Comparison of ENCODE assay signal across 9 cellular contexts in the genomic region with DNA sequence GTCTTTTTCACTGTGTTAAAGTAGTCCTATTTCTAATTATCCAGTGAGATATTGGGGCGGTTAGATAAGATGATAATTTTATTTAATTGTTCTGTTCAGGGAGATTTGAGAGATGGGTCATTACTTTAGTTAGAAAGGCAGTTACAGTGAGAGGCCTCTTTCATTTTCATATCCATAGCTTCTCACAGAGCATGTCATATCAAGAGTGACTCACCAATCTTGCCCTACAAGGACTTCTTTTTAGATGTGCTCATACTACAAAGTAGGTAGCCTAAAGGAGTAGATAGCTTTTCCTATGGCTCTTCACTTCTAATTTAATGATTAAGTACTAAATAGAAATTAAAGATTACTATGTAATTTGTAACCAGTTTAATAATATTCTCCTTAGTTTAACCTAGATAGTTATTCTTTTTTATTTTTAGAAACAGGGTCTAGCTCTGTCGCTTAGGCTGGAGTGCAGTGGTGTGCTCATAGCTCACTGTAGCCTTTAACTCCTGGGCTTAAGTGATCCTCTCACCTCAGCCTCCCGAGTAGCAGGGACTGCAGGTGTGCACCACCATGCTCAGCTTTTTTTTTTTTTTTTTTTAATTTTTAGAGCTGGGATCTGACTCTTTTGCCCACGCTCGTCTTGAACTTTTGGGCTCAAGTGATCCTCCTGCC.
A peak's percentile ranks its signal among the peaks of the same experiment; 100 is the strongest.
DNase-seq lines count a peak whose midpoint lies in the region; ATAC-seq and TF ChIP-seq lines count a peak whose summit lies in the region.
"Had no signal": no experiment of that assay in that cellular context is flagged by ENCODE, and none has a peak within 500 bp of the region (broad histone marks: within the 10 kb centered on the region; RNA-seq: fewer than 3 reads in every experiment).

No MANE protein-coding gene starts in this region.

- in situ Hi-C loops in astrocyte of the cerebellum (cut with HindIII; ENCODE audit: low sequenced_read_pairs), result no loop called here

- H3K27ac ChIP-seq in suprapubic skin, result no peak overlapping the region

- H3K36me3 ChIP-seq in suprapubic skin, result no peaks in the 10 kb centered on the region

- peaks cover 13% of the 10 kb centered on the region for H3K4me1 ChIP-seq in suprapubic skin

- TF ChIP-seq CTCF in AG09319 (IDR thresholded peaks at IDR 0.05; ENCODE audit: low read depth, low read length) (no peak), astrocyte of the cerebellum (IDR thresholded peaks at IDR 0.05; ENCODE audit: low read depth, low read length, missing control alignments) (no peak), suprapubic skin (IDR thresholded peaks at IDR 0.05) (no peak)

- DNase-seq in AG09319 (ENCODE audit: extremely low read depth, low read depth), result peak; percentile 1
- DNase-seq in astrocyte of the cerebellum (ENCODE audit: low read depth), result peak; percentile 1
- no peak for DNase-seq in stimulated activated CD4-positive, alpha-beta T cell treated with anti-CD3 and anti-CD28 coated beads, Interleukin-1b, Interleukin-23, amount 100 ng/mL, for 48 hours
- DNase-seq in activated CD4-positive, alpha-beta memory T cell treated with anti-CD3 and anti-CD28 coated beads, Interleukin-2, amount 10 ng/mL, durations not matched to agents 7 days and 5 days, result no peak
- DNase-seq in dedifferentiated amniotic fluid mesenchymal stem cell (ENCODE audit: extremely low spot score), result no peak
- DNase-seq in suprapubic skin (ENCODE audit: low spot score in 2 of 2), result no peak
- DNase-seq: GF-D8 had no signal

- H3K4me3 ChIP-seq in astrocyte of the cerebellum (ENCODE audit: low read depth, low read length), result no peak overlapping the region
- H3K4me3 ChIP-seq in suprapubic skin, result no peak overlapping the region

- no peaks in the 10 kb centered on the region for H3K36me3 Mint-ChIP-seq in activated CD4-positive, alpha-beta memory T cell treated with anti-CD3 and anti-CD28 coated beads, Interleukin-2, amount 10 ng/mL, durations not matched to agents 7 days and 5 days (ENCODE audit: low read depth)

- TF ChIP-seq EP300 in suprapubic skin (IDR thresholded peaks at IDR 0.05), result no peak

- H3K27me3 ChIP-seq in suprapubic skin, result no peaks in the 10 kb centered on the region

- no peak for TF ChIP-seq POLR2A in suprapubic skin (IDR thresholded peaks at IDR 0.05)

- no peak overlapping the region for H3K27ac Mint-ChIP-seq in activated CD4-positive, alpha-beta memory T cell treated with anti-CD3 and anti-CD28 coated beads, Interleukin-2, amount 10 ng/mL, durations not matched to agents 7 days and 5 days

- 94% methylated on average over 5 of the region's 5 CpGs for WGBS in suprapubic skin

- POLR2A ChIA-PET in activated CD4-positive, alpha-beta memory T cell treated with anti-CD3 and anti-CD28 coated beads, Interleukin-2, amount 10 ng/mL, durations not matched to agents 7 days and 5 days (lab: Charles Lee), result no interaction called here

- ATAC-seq in GM19372 (IDR thresholded peaks at IDR 0.05; ENCODE audit: low read depth, unreplicated experiment), result peak; percentile 98
- ATAC-seq in HG03139 (IDR thresholded peaks at IDR 0.05; ENCODE audit: unreplicated experiment), result peak; percentile 89

- peaks cover 6% of the 10 kb centered on the region for H3K9me3 Mint-ChIP-seq in activated CD4-positive, alpha-beta memory T cell treated with anti-CD3 and anti-CD28 coated beads, Interleukin-2, amount 10 ng/mL, durations not matched to agents 7 days and 5 days

- no peak overlapping the region for H3K4me3 Mint-ChIP-seq in activated CD4-positive, alpha-beta memory T cell treated with anti-CD3 and anti-CD28 coated beads, Interleukin-2, amount 10 ng/mL, durations not matched to agents 7 days and 5 days

- CTCF ChIA-PET in activated CD4-positive, alpha-beta memory T cell treated with anti-CD3 and anti-CD28 coated beads, Interleukin-2, amount 10 ng/mL, durations not matched to agents 7 days and 5 days (lab: Charles Lee), result no interaction called here

- H3K27me3 Mint-ChIP-seq in activated CD4-positive, alpha-beta memory T cell treated with anti-CD3 and anti-CD28 coated beads, Interleukin-2, amount 10 ng/mL, durations not matched to agents 7 days and 5 days, result no peaks in the 10 kb centered on the region

- H3K9me3 ChIP-seq in suprapubic skin, result no peaks in the 10 kb centered on the region

- peaks cover 3% of the 10 kb centered on the region for H3K4me1 Mint-ChIP-seq in activated CD4-positive, alpha-beta memory T cell treated with anti-CD3 and anti-CD28 coated beads, Interleukin-2, amount 10 ng/mL, durations not matched to agents 7 days and 5 days

Comparison
In these comparisons a context has a peak if more than half of its experiments do, and no peak if none do; other contexts are left out.
1. DNase-seq: peak in AG09319 (single experiment) and astrocyte of the cerebellum (single experiment); none in stimulated activated CD4-positive, alpha-beta T cell treated with anti-CD3 and anti-CD28 coated beads, Interleukin-1b, Interleukin-23, amount 100 ng/mL, for 48 hours (single experiment), activated CD4-positive, alpha-beta memory T cell treated with anti-CD3 and anti-CD28 coated beads, Interleukin-2, amount 10 ng/mL, durations not matched to agents 7 days and 5 days (single experiment), dedifferentiated amniotic fluid mesenchymal stem cell (single experiment) and suprapubic skin (0 of 2).